Comparison of ENCODE assay signal across 1 cellular context in genomic region chr6:28336284-28337024, GRCh38.
TF ChIP-seq lines count a peak whose summit lies in the region.

No MANE protein-coding gene starts in this region.

TF ChIP-seq in K562, 482 proteins besides CTCF, POLR2A, EP300 and RAD21 (continued from another document and continues in another):
- TF ChIP-seq ZNF707 (CRISPR knock-in tag; conservative IDR thresholded peaks at IDR 0.05) (peak; percentile 50; the same call in 1 of the 2 replicates), SMARCC2 (IDR thresholded peaks at IDR 0.05; ENCODE audit: low read depth) (no peak), ELF4 (CRISPR knock-in tag; IDR thresholded peaks at IDR 0.05) (peak; percentile 97), SNRNP70 (optimal IDR thresholded peaks at IDR 0.05; ENCODE audit: low read depth, low read length) (no peak), STAT6 (CRISPR knock-in tag; IDR thresholded peaks at IDR 0.05) (no peak), GTF2A2 (tag; IDR thresholded peaks at IDR 0.05) (0 out of 2 replicates have a peak, but pooled peaks have one; percentile 61), NR0B1 (IDR thresholded peaks at IDR 0.05; ENCODE audit: partially characterized antibody) (no peak), ARID3B (CRISPR knock-in tag; IDR thresholded peaks at IDR 0.05; ENCODE audit: borderline replicate concordance) (peak; percentile 21; the same call in 1 of the 2 replicates), ELK1 (CRISPR knock-in tag; IDR thresholded peaks at IDR 0.05) (no peak), DEAF1 (CRISPR knock-in tag; IDR thresholded peaks at IDR 0.05) (peak; percentile 4; the same call in 1 of the 2 replicates), ZFP30 (CRISPR knock-in tag; IDR thresholded peaks at IDR 0.05; ENCODE audit: borderline replicate concordance) (no peak), ZNF449 (CRISPR knock-in tag; IDR thresholded peaks at IDR 0.05) (peak; percentile 95), KLF10 (CRISPR knock-in tag; IDR thresholded peaks at IDR 0.05) (peak; percentile 68; the same call in 1 of the 2 replicates), GABPB1 (CRISPR knock-in tag; IDR thresholded peaks at IDR 0.05) (no peak; the same call in 1 of the 2 replicates), CBFB (CRISPR knock-in tag; IDR thresholded peaks at IDR 0.05) (peak; percentile 94), EWSR1 (IDR thresholded peaks at IDR 0.05; ENCODE audit: borderline replicate concordance, low read depth, partially characterized antibody) (no peak), DMBX1 (CRISPR knock-in tag; IDR thresholded peaks at IDR 0.05; ENCODE audit: borderline replicate concordance) (peak; percentile 93), PRMT5 (CRISPR knock-in tag; IDR thresholded peaks at IDR 0.05) (no peak), ZNF639 (CRISPR knock-in tag; conservative IDR thresholded peaks at IDR 0.05 in 1 of 2, IDR thresholded peaks at IDR 0.05 in 1 of 2) (peak in 1 of 2 experiments; percentile 99; a peak in 2 of 4 replicates), SIN3B (IDR thresholded peaks at IDR 0.05; ENCODE audit: low read depth) (no peak; the same call in 1 of the 2 replicates), ZNF354B (CRISPR knock-in tag; IDR thresholded peaks at IDR 0.05) (peak; percentile 91), FOXO4 (CRISPR knock-in tag; IDR thresholded peaks at IDR 0.05) (no peak; the same call in 1 of the 2 replicates), NFIX (CRISPR knock-in tag; IDR thresholded peaks at IDR 0.05; ENCODE audit: low read depth) (no peak), ARID3A (IDR thresholded peaks at IDR 0.05; ENCODE audit: borderline replicate concordance, low read depth, low read length) (0 out of 2 replicates have a peak, but pooled peaks have one; percentile 35), RNF219 (CRISPR knock-in tag; IDR thresholded peaks at IDR 0.05) (peak; percentile 20; the same call in 1 of the 2 replicates), SMAD1 (IDR thresholded peaks at IDR 0.05; ENCODE audit: low read depth, low read length, partially characterized antibody) (peak; percentile 76), CEBPG (CRISPR knock-in tag; IDR thresholded peaks at IDR 0.05) (no peak), CEBPG (tag; conservative IDR thresholded peaks at IDR 0.05 in 1 of 2, IDR thresholded peaks at IDR 0.05 in 1 of 2) (no peak), HMG20B (CRISPR knock-in tag; IDR thresholded peaks at IDR 0.05) (0 out of 2 replicates have a peak, but pooled peaks have one; percentile 80), KLF6 (CRISPR knock-in tag; IDR thresholded peaks at IDR 0.05; ENCODE audit: borderline replicate concordance) (peak; percentile 97; the same call in 1 of the 2 replicates), POLR3G (IDR thresholded peaks at IDR 0.05; ENCODE audit: extremely low read depth, insufficient read length, insufficient replicate concordance) (no peak), BDP1 (IDR thresholded peaks at IDR 0.05; ENCODE audit: insufficient read depth, insufficient read length) (no peak), MCM2 (IDR thresholded peaks at IDR 0.05; ENCODE audit: low read depth) (0 out of 2 replicates have a peak, but pooled peaks have one; percentile 51), ARID4B (CRISPR knock-in tag; IDR thresholded peaks at IDR 0.05) (no peak), NELFE (IDR thresholded peaks at IDR 0.05; ENCODE audit: insufficient read depth, insufficient read length) (no peak)
